Comparison of ENCODE assay signal across 9 cellular contexts in genomic region chrX:133495464-133496391, GRCh38.
DNase-seq lines count a peak whose midpoint lies in the region; ATAC-seq and TF ChIP-seq lines count a peak whose summit lies in the region.
"Had no signal": no experiment of that assay in that cellular context is flagged by ENCODE, and none has a peak within 500 bp of the region (broad histone marks: within the 10 kb centered on the region; RNA-seq: fewer than 3 reads in every experiment).

No MANE protein-coding gene starts in this region.

- H3K4me3 ChIP-seq in adrenal gland (no peak overlapping the region), fibroblast of mammary gland (ENCODE audit: control insufficient read depth, low read depth, low read length) (no peak overlapping the region), muscle layer of colon (ENCODE audit: low read depth in 1 of 2, low read length in 2 of 2) (peak overlapping the region in 1 of 2 donors; percentile 30), transverse colon (no peak overlapping the region)

- no peaks in the 10 kb centered on the region for H3K4me1 Mint-ChIP-seq in activated T-helper 17 cell treated with anti-CD3 and anti-CD28 coated beads, Interleukin-2, amount 50 U/mL, for 72 hours

- no peak for ATAC-seq in activated T-helper 17 cell treated with anti-CD3 and anti-CD28 coated beads, Interleukin-2, amount 50 U/mL, for 72 hours (replicated peaks)
- ATAC-seq: activated CD8-positive, alpha-beta T cell treated with anti-CD3 and anti-CD28 coated beads for 36 hours; naive thymus-derived CD8-positive, alpha-beta T cell had no signal

- H3K27ac Mint-ChIP-seq in activated T-helper 17 cell treated with anti-CD3 and anti-CD28 coated beads, Interleukin-2, amount 50 U/mL, for 72 hours = no peak overlapping the region
- H3K27ac Mint-ChIP-seq: activated CD8-positive, alpha-beta T cell treated with anti-CD3 and anti-CD28 coated beads for 36 hours had no signal

- WGBS in adrenal gland, 4 donors = 42 to 56% (median 55%) methylated on average over 13 to 16 of the region's 16 CpGs
- 0 to 29% methylated on average over 1 to 16 of the region's 16 CpGs for WGBS in transverse colon (ENCODE audit: low coverage in 1 of 2), 2 donors

- TF ChIP-seq EP300 in transverse colon (IDR thresholded peaks at IDR 0.05; ENCODE audit: low read depth) = no peak

- H3K9me3 Mint-ChIP-seq in activated T-helper 17 cell treated with anti-CD3 and anti-CD28 coated beads, Interleukin-2, amount 50 U/mL, for 72 hours = no peaks in the 10 kb centered on the region
- H3K9me3 Mint-ChIP-seq: activated CD8-positive, alpha-beta T cell treated with anti-CD3 and anti-CD28 coated beads for 36 hours; naive thymus-derived CD8-positive, alpha-beta T cell had no signal

- H3K36me3 ChIP-seq in adrenal gland (replicated peaks in 1 of 2) = no peaks in the 10 kb centered on the region
- no peaks in the 10 kb centered on the region for H3K36me3 ChIP-seq in muscle layer of colon (ENCODE audit: insufficient read depth, low read length)
- H3K36me3 ChIP-seq in transverse colon = no peaks in the 10 kb centered on the region

- no peaks in the 10 kb centered on the region for H3K27me3 Mint-ChIP-seq in activated T-helper 17 cell treated with anti-CD3 and anti-CD28 coated beads, Interleukin-2, amount 50 U/mL, for 72 hours
- H3K27me3 Mint-ChIP-seq: activated CD8-positive, alpha-beta T cell treated with anti-CD3 and anti-CD28 coated beads for 36 hours had no signal

- H3K4me3 Mint-ChIP-seq in activated T-helper 17 cell treated with anti-CD3 and anti-CD28 coated beads, Interleukin-2, amount 50 U/mL, for 72 hours = no peak overlapping the region
- H3K4me3 Mint-ChIP-seq: activated CD8-positive, alpha-beta T cell treated with anti-CD3 and anti-CD28 coated beads for 36 hours; naive thymus-derived CD8-positive, alpha-beta T cell had no signal

- H3K27ac ChIP-seq in adrenal gland (peak overlapping the region in 1 of 5 donors; percentile 13), muscle layer of colon (ENCODE audit: low read depth, low read length) (peak overlapping the region; percentile 50), transverse colon (peak overlapping the region; percentile 72 to 78 (median 74))

- H3K9me3 ChIP-seq in adrenal gland (replicated peaks in 1 of 3) (no peaks in the 10 kb centered on the region), muscle layer of colon (ENCODE audit: low read length) (no peaks in the 10 kb centered on the region), transverse colon (no peaks in the 10 kb centered on the region)

- intact Hi-C loops in adrenal gland (cut with DNase I) (no loop called here), transverse colon (cut with DNase I; ENCODE audit: low total_unique reads) (no loop called here)

- TF ChIP-seq POLR2A in adrenal gland (IDR thresholded peaks at IDR 0.05) = no peak
- TF ChIP-seq POLR2A in transverse colon (IDR thresholded peaks at IDR 0.05) = peak; percentile 8

- no peaks in the 10 kb centered on the region for H3K4me1 ChIP-seq in adrenal gland (replicated peaks in 1 of 2)
- H3K4me1 ChIP-seq in muscle layer of colon (ENCODE audit: insufficient read depth, low read length) = peaks cover 16% of the 10 kb centered on the region
- H3K4me1 ChIP-seq in transverse colon = peaks cover 0 to 13% (median 6%) of the 10 kb centered on the region in 4 donors

- no peak for TF ChIP-seq CTCF in adrenal gland (IDR thresholded peaks at IDR 0.05)
- TF ChIP-seq CTCF in fibroblast of mammary gland (conservative IDR thresholded peaks at IDR 0.05; ENCODE audit: control insufficient read depth, insufficient read depth, low read depth, low read length) = no peak
- no peak for TF ChIP-seq CTCF in transverse colon (IDR thresholded peaks at IDR 0.05)

- peaks cover 12% of the 10 kb centered on the region for H3K27me3 ChIP-seq in adrenal gland
- peaks cover 0 to 6% of the 10 kb centered on the region in 2 donors for H3K27me3 ChIP-seq in muscle layer of colon (ENCODE audit: control insufficient read depth in 1 of 2, insufficient read depth in 2 of 2, low read length in 2 of 2)
- no peaks in the 10 kb centered on the region for H3K27me3 ChIP-seq in transverse colon

- in situ Hi-C loops in transverse colon (cut with MboI; ENCODE audit: low pct_ligation_motif_present in 1 of 4, low pct_unique_long_range_greater_than_20kb in 1 of 4, low sequenced_read_pairs in 3 of 4) = loop anchor here in 1 of 4 donors (25.0 kb wide), 1 partner anchor 158 kb away; no protein-coding TSS in a partner anchor

- H3K9ac ChIP-seq in muscle layer of colon (ENCODE audit: low read length) = no peak overlapping the region

- DNase-seq in adrenal gland (peak in 6 of 7 donors; percentile 14 to 65 (median 44)), fibroblast of mammary gland (ENCODE audit: low read depth) (peak; percentile 79), transverse colon (peak; percentile 63), activated gamma-delta T cell treated with Interleukin-2 at 50 U/mL for 16 hours (no peak)
- DNase-seq in activated CD4-positive, CD25-positive, alpha-beta regulatory T cell treated with anti-CD3 and anti-CD28 coated beads, Interleukin-2, amount 50 U/mL, for 72 hours = no peak
- DNase-seq: activated CD8-positive, alpha-beta T cell treated with anti-CD3 and anti-CD28 coated beads for 36 hours; naive thymus-derived CD8-positive, alpha-beta T cell had no signal

- no peaks in the 10 kb centered on the region for H3K36me3 Mint-ChIP-seq in activated T-helper 17 cell treated with anti-CD3 and anti-CD28 coated beads, Interleukin-2, amount 50 U/mL, for 72 hours (ENCODE audit: low read depth)
- H3K36me3 Mint-ChIP-seq: naive thymus-derived CD8-positive, alpha-beta T cell had no signal

Comparison
In these comparisons a context has a peak if more than half of its experiments do, and no peak if none do; other contexts are left out.
1. DNase-seq: peak in adrenal gland (6 of 7), fibroblast of mammary gland (single experiment) and transverse colon (single experiment); none in activated gamma-delta T cell treated with Interleukin-2 at 50 U/mL for 16 hours (single experiment) and activated CD4-positive, CD25-positive, alpha-beta regulatory T cell treated with anti-CD3 and anti-CD28 coated beads, Interleukin-2, amount 50 U/mL, for 72 hours (single experiment).